In genomic region chr14:50423529-50423928, GRCh38 we compare ENCODE assay signal across 28 cellular contexts. TPM values are rescaled to one million over a fixed set of nuclear protein-coding genes. Genes with fewer than 3 reads are reported as not detected.
DNase-seq lines count a peak whose midpoint lies in the region; ATAC-seq, FAIRE-seq and TF ChIP-seq lines count a peak whose summit lies in the region.
"Had no signal": no experiment of that assay in that cellular context is flagged by ENCODE, and none has a peak within 500 bp of the region (broad histone marks: within the 10 kb centered on the region; RNA-seq: fewer than 3 reads in every experiment).

No MANE protein-coding gene starts in this region.

- CTCF ChIA-PET in HepG2 (lab: Yijun Ruan, JAX; ENCODE audit: low intra/inter-chr PET ratio, low total read pairs), result no interaction called here

- no peak overlapping the region for H2AFZ ChIP-seq in HepG2 (ENCODE audit: low read length)

- peak; percentile 21 for DNase-seq in HepG2 (ENCODE audit: low spot score)
- DNase-seq in right lobe of liver, result no peak
- DNase-seq: 8988T; ACHN; AML-193; BE2C; C1 segment of cervical spinal cord; Caco-2; Calu3; CD4-positive, alpha-beta memory T cell; CD4-positive, alpha-beta T cell; CD4-positive, CD25-positive, alpha-beta regulatory T cell; CD8-positive, alpha-beta memory T cell; CD8-positive, alpha-beta T cell; COR-L47; DMS 273 treated with DMSO at 0.1 percent for 48 hours; DMS153; DMS53; DMS79; DMS79 treated with DMSO at 0.1 percent for 48 hours; DND-41; EL had no signal

- intact Hi-C loops in HepG2 (cut with micrococcal nuclease; ENCODE audit: unreplicated experiment), result no loop called here
- intact Hi-C loops in right lobe of liver (cut with DNase I), result no loop called here

- FAIRE-seq in HepG2 (lab: Jason Lieb, UNC), result no peak
- FAIRE-seq: A549, D721Med had no signal

- no TSS peak for BruUV-seq in HepG2 (replicated peaks; lab: Mats Ljungman, UMichigan)

- TF ChIP-seq EP300 in HepG2 (IDR thresholded peaks at IDR 0.05; ENCODE audit: low read depth in 2 of 2, low read length in 2 of 2) (no peak), HepG2 (CRISPR knock-in tag; IDR thresholded peaks at IDR 0.05; ENCODE audit: borderline replicate concordance) (no peak)

- TF ChIP-seq RAD21 in HepG2 (CRISPR knock-in tag; IDR thresholded peaks at IDR 0.05), result no peak

- in situ Hi-C loops in HepG2 (cut with HindIII; ENCODE audit: extremely low pct_ligation_motif_present, low pct_unique_long_range_greater_than_20kb), result no loop called here

- H3K36me3 ChIP-seq in HepG2 (replicated peaks in 1 of 2; ENCODE audit: control insufficient read depth in 1 of 2, insufficient read depth in 2 of 2, low read length in 2 of 2) (peaks cover 4 to 25% of the 10 kb centered on the region in 2 experiments; a peak in 4 of 5 replicates), right lobe of liver (peaks cover 0 to 13% (median 4%) of the 10 kb centered on the region in 4 donors)

- no peaks in the 10 kb centered on the region for H3K9me3 ChIP-seq in HepG2 (ENCODE audit: low read length)
- no peaks in the 10 kb centered on the region for H3K9me3 ChIP-seq in right lobe of liver
- H3K9me3 ChIP-seq: A549; BE2C; BLaER1; BLaER1 treated with 17β-estradiol and CSF1 and Interleukin-3, amounts not matched to agents 10 nM and 100 nM had no signal

- H3K4me2 ChIP-seq in HepG2 (ENCODE audit: low read depth, low read length), result no peak overlapping the region
- H3K4me2 ChIP-seq: A549; BLaER1; BLaER1 treated with 17β-estradiol and CSF1 and Interleukin-3, amounts not matched to agents 10 nM and 100 nM had no signal

- TF ChIP-seq POLR2A in HepG2 (IDR thresholded peaks at IDR 0.05; ENCODE audit: insufficient read depth in 1 of 2, low read depth in 2 of 2, low read length in 2 of 2) (no peak), right lobe of liver (IDR thresholded peaks at IDR 0.05) (no peak)

- no peak overlapping the region for H3K4me3 ChIP-seq in HepG2 (replicated peaks in 1 of 3; ENCODE audit: insufficient read depth in 1 of 3, low read depth in 2 of 3, low read length in 3 of 3)
- no peak overlapping the region for H3K4me3 ChIP-seq in right lobe of liver
- H3K4me3 ChIP-seq: A549; BLaER1; BLaER1 treated with 17β-estradiol and CSF1 and Interleukin-3, amounts not matched to agents 10 nM and 100 nM had no signal

- H3K27ac ChIP-seq in HepG2 (ENCODE audit: extremely low read length, insufficient read depth, low read length) (no peak overlapping the region), right lobe of liver (no peak overlapping the region)
- H3K27ac ChIP-seq: 22Rv1; A549; BLaER1; BLaER1 treated with 17β-estradiol and CSF1 and Interleukin-3, amounts not matched to agents 10 nM and 100 nM; C4-2B had no signal

- no peak for TF ChIP-seq CTCF in HepG2 (CRISPR knock-in tag; IDR thresholded peaks at IDR 0.05)
- TF ChIP-seq CTCF in right lobe of liver (IDR thresholded peaks at IDR 0.05), result no peak

- H3K4me1 ChIP-seq in HepG2 (ENCODE audit: insufficient read depth, low read length) (peaks cover 6% of the 10 kb centered on the region; the same call in 1 of the 2 replicates), right lobe of liver (peaks cover 0 to 2% (median 0%) of the 10 kb centered on the region in 4 donors)
- H3K4me1 ChIP-seq: A549, BE2C, Caco-2 had no signal

- no peaks in the 10 kb centered on the region for H3K27me3 ChIP-seq in HepG2 (ENCODE audit: control insufficient read depth in 1 of 2, insufficient read depth in 2 of 2, low read length in 2 of 2)
- no peaks in the 10 kb centered on the region for H3K27me3 ChIP-seq in right lobe of liver
- H3K27me3 ChIP-seq: BE2C; BLaER1; BLaER1 treated with 17β-estradiol and CSF1 and Interleukin-3, amounts not matched to agents 10 nM and 100 nM had no signal

- POLR2A ChIA-PET in HepG2 (lab: Yijun Ruan, JAX), result no interaction called here

- H3K9ac ChIP-seq in HepG2 (ENCODE audit: insufficient read depth, low read depth, low read length), result no peak overlapping the region
- H3K9ac ChIP-seq: BLaER1; BLaER1 treated with 17β-estradiol and CSF1 and Interleukin-3, amounts not matched to agents 10 nM and 100 nM had no signal

- 100% methylated on average over 1 of the region's 3 CpGs for WGBS in HepG2 (ENCODE audit: low lambda C conversion rate)
- WGBS in right lobe of liver (ENCODE audit: insufficient coverage, low coverage, low lambda C conversion rate, missing lambda C conversion rate), result 100% methylated on average over 1 of the region's 3 CpGs

- H3K79me2 ChIP-seq in HepG2 (ENCODE audit: insufficient read depth, low read length), result no peaks in the 10 kb centered on the region

- peak; percentile 60 for ATAC-seq in HepG2
- no peak for ATAC-seq in right lobe of liver
- ATAC-seq: A549; CD8-positive, alpha-beta T cell had no signal

- no peaks in the 10 kb centered on the region for H4K20me1 ChIP-seq in HepG2 (ENCODE audit: insufficient read depth, low read length)
- H4K20me1 ChIP-seq: BLaER1; BLaER1 treated with 17β-estradiol and CSF1 and Interleukin-3, amounts not matched to agents 10 nM and 100 nM had no signal

TF ChIP-seq in HepG2, 621 proteins besides CTCF, POLR2A, EP300 and RAD21:
- TF ChIP-seq HNF4A (CRISPR knock-in tag; IDR thresholded peaks at IDR 0.05) (peak; percentile 54), CEBPB (IDR thresholded peaks at IDR 0.05; ENCODE audit: borderline replicate concordance, low read depth, low read length) (peak; percentile 56; the same call in 1 of the 2 replicates), ZNF121 (CRISPR knock-in tag; IDR thresholded peaks at IDR 0.05) (peak; percentile 84), RARA (CRISPR knock-in tag; IDR thresholded peaks at IDR 0.05) (peak; percentile 36; the same call in 1 of the 2 replicates), TEAD3 (CRISPR knock-in tag; optimal IDR thresholded peaks at IDR 0.05; ENCODE audit: borderline replicate concordance) (peak; percentile 29), PTBP1 (IDR thresholded peaks at IDR 0.05; ENCODE audit: low read depth, low read length, poor library complexity, severe bottlenecking) (no peak), ETS1 (CRISPR knock-in tag; IDR thresholded peaks at IDR 0.05) (no peak)

RNA-seq across cellular contexts. Expression of gene CDKL1, which starts 26.8 kb away (rescaled TPM):
- 5.1 and 7.9 TPM in 2 replicates for total RNA-seq in HepG2 (2016; rRNA removed; fragmentation: Illumina TruSeq; extraction: Trizol)
- 1.4 and 3.0 TPM in 2 replicates for total RNA-seq in HepG2 (2016; cell fraction: cytosol; rRNA removed; fragmentation: Illumina TruSeq; extraction: Trizol; ENCODE audit: low read depth)
- 4.2 and 9.4 TPM in 2 replicates for total RNA-seq in HepG2 (2016; cell fraction: insoluble cytoplasmic fraction; rRNA removed; fragmentation: Illumina TruSeq; extraction: Trizol)
- 2.3 and 3.1 TPM in 2 replicates for total RNA-seq in HepG2 (2016; cell fraction: membrane; rRNA removed; fragmentation: Illumina TruSeq; extraction: Trizol)
- 1.9 and 6.9 TPM in 2 replicates for total RNA-seq in HepG2 (2016; cell fraction: nucleus; rRNA removed; fragmentation: Illumina TruSeq; extraction: Trizol)
- 0.30 and 4.4 TPM in 2 replicates for polyA plus RNA-seq in HepG2 (2011; rRNA removed)
- 0.33 and 1.1 TPM in 2 replicates for polyA plus RNA-seq in HepG2 (2011; cell fraction: cytosol; rRNA removed)
- polyA plus RNA-seq in HepG2 (2011; cell fraction: nucleus; rRNA removed), result 0.57 and 0.66 TPM in 2 replicates
- 0.33 and 0.63 TPM in 2 replicates for polyA plus RNA-seq in HepG2 (2012)
- 0.33 and 1.4 TPM in 2 replicates for polyA plus RNA-seq in HepG2 (2016; cell fraction: cytosol; fragmentation: Illumina TruSeq; extraction: Trizol; ENCODE audit: low read depth)
- polyA plus RNA-seq in HepG2 (2016; cell fraction: insoluble cytoplasmic fraction; fragmentation: Illumina TruSeq; extraction: Trizol; ENCODE audit: low read depth), result 7.0 and 9.1 TPM in 2 replicates
- polyA plus RNA-seq in HepG2 (2016; cell fraction: membrane; fragmentation: Illumina TruSeq; extraction: Trizol; ENCODE audit: low read depth), result 0.94 and 1.4 TPM in 2 replicates
- polyA plus RNA-seq in HepG2 (2016; cell fraction: nucleus; fragmentation: Illumina TruSeq; extraction: Trizol; ENCODE audit: insufficient read depth, low read depth), result 1.9 and 2.0 TPM in 2 replicates
- polyA minus RNA-seq in HepG2 (2011; rRNA and poly(A)+ RNA removed; ENCODE audit: low replicate concordance), result 1.7 and 2.9 TPM in 2 replicates
- polyA minus RNA-seq in HepG2 (2011; cell fraction: cytosol; rRNA and poly(A)+ RNA removed), result 0.79 and 2.7 TPM in 2 replicates
- 0.99 and 1.2 TPM in 2 replicates for polyA minus RNA-seq in HepG2 (2011; cell fraction: nucleus; rRNA and poly(A)+ RNA removed)
- total RNA-seq in right lobe of liver, result 1 to 10 TPM; 1.1 to 4.5 (median 2.8) TPM
